In the genomic region with DNA sequence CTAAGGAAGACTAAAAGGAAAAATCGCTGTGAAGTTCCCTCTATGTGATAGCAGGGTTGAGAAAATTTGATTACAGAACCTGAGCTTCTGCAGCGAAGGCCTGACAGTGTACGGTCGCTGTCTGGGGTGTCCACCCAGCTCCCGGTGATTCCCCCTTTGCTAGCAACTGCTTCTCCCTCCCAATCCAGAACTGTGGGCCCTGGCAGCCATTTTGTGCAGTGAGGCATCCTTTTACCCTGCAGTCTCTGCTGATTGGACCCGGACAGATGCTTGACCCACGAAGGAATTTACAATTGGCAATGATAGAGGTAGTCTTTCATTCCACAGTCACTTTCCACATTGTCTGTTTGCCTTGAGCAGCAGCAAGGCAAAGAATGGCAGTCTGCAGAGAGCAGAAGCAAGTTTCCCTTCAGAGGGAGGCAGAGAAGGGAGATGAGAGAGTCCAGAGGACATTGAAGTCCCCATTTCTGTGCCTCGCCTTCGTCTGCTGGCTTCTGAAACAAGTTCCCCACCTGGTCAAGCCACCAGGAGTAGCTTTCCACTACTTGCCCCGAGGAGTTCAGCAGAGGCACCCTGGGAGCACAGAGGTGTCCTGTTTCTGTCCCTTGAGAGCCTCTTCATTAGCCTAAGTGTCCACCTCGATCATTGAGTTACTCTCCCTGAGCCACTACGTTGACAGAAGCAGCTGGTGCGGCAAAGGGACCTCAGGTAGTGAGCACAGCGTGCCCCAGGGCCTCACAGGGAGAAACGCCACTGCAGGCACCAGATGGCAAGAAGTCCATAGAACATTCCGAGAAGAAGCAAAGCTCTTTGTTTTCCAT, we compare ENCODE assay signal across 13 cellular contexts.
"Had no signal": no experiment of that assay in that cellular context is flagged by ENCODE, and none has a peak within 500 bp of the region (broad histone marks: within the 10 kb centered on the region; RNA-seq: fewer than 3 reads in every experiment).

No MANE protein-coding gene starts in this region.

- ATAC-seq: activated T-helper 17 cell treated with anti-CD3 and anti-CD28 coated beads, Interleukin-2, amount 50 U/mL, for 72 hours; naive thymus-derived CD4-positive, alpha-beta T cell had no signal

- H3K4me3 ChIP-seq: cardiac muscle cell, esophagus squamous epithelium, lung, skin epidermis, thyroid gland had no signal

- H3K27me3 ChIP-seq: cardiac muscle cell, esophagus squamous epithelium, thyroid gland had no signal

- H2AFZ ChIP-seq: parathyroid adenoma had no signal

- H3K9ac ChIP-seq: parathyroid adenoma had no signal

- H3K36me3 ChIP-seq: cardiac muscle cell, thyroid gland had no signal

- DNase-seq: activated CD4-positive, alpha-beta T cell treated with anti-CD3 and anti-CD28 coated beads, Interleukin-2, amount 10 ng/mL, durations not matched to agents 7 days and 5 days; activated CD8-positive, alpha-beta memory T cell treated with anti-CD3 and anti-CD28 coated beads for 24 hours; activated naive CD4-positive, alpha-beta T cell treated with anti-CD3 and anti-CD28 coated beads, Interleukin-2, amount 10 ng/mL, durations not matched to agents 7 days and 5 days; esophagus squamous epithelium; kidney glomerular epithelial cell; naive thymus-derived CD4-positive, alpha-beta T cell; thyroid gland had no signal

- H3K27ac ChIP-seq: cardiac muscle cell, esophagus squamous epithelium, parathyroid adenoma, skin epidermis, thyroid gland, VCaP had no signal

- H3K4me1 ChIP-seq: esophagus squamous epithelium, parathyroid adenoma, thyroid gland had no signal

- H3K9me3 ChIP-seq: thyroid gland had no signal
